ENCODE assay signal across 8 cellular contexts in genomic region chr13:45464687-45465453, GRCh38. TPM values are rescaled to one million over a fixed set of nuclear protein-coding genes. Genes with fewer than 3 reads are reported as not detected.
DNase-seq lines count a peak whose midpoint lies in the region; ATAC-seq, FAIRE-seq and TF ChIP-seq lines count a peak whose summit lies in the region.

Gene COG3, plus strand, starts transcription at chr13:45464939. Its CDS starts 98 bp downstream, at chr13:45465037.

- ATAC-seq in HG03457 (IDR thresholded peaks at IDR 0.05; ENCODE audit: unreplicated experiment), result peak; percentile 90

- peak; percentile 97 for FAIRE-seq in GM19239 (lab: Jason Lieb, UNC)

- TF ChIP-seq CTCF in BE2C (IDR thresholded peaks at IDR 0.05; ENCODE audit: low read depth, low read length) (no peak), kidney epithelial cell (IDR thresholded peaks at IDR 0.05; ENCODE audit: insufficient read depth, low read length, poor library complexity, severe bottlenecking) (peak; percentile 15)

- H3K9me3 ChIP-seq in BE2C, result no peaks in the 10 kb centered on the region

- H3K4me1 ChIP-seq in BE2C, result peaks cover 4% of the 10 kb centered on the region; the same call in 1 of the 2 replicates

- peak within 1 kb of the TSS; percentile 93 for H3K27ac ChIP-seq in cingulate gyrus (ENCODE audit: low read depth, low read length)

- H3K4me3 ChIP-seq in BE2C (ENCODE audit: low read depth, low read length) (peak within 1 kb of the TSS; percentile 89), kidney epithelial cell (ENCODE audit: low read depth, low read length) (peak within 1 kb of the TSS; percentile 88)

- DNase-seq in BE2C (peak; percentile 94), GM19239 (ENCODE audit: insufficient read length, low spot score) (peak; percentile 89), NCI-H524 treated with DMSO at 0.1 percent for 48 hours (lab: John Stamatoyannopoulos, UW) (peak; percentile 92), kidney epithelial cell (ENCODE audit: low read depth) (peak; percentile 94)
- DNase-seq in activated CD4-positive, alpha-beta T cell treated with anti-CD3 and anti-CD28 coated beads for 4 hours, result peak; percentile 93 to 95
- peak; percentile 92 to 93 for DNase-seq in stimulated activated CD4-positive, alpha-beta T cell treated with anti-CD3 and anti-CD28 coated beads, Interleukin-15, amount 100 ng/mL, for 48 hours (ENCODE audit: low read depth in 2 of 2)

- H3K27me3 ChIP-seq in BE2C (no peaks in the 10 kb centered on the region), kidney epithelial cell (ENCODE audit: control insufficient read depth, insufficient read depth, low read length) (no peaks in the 10 kb centered on the region)

- no peaks in the 10 kb centered on the region for H3K36me3 ChIP-seq in BE2C
- H3K36me3 ChIP-seq in kidney epithelial cell (ENCODE audit: control insufficient read depth, insufficient read depth, low read length), result no peaks in the 10 kb centered on the region

RNA-seq across cellular contexts. Expression of gene COG3, which starts in this region (rescaled TPM):
- polyA plus RNA-seq in BE2C (2012; ENCODE audit: insufficient read depth, insufficient read length, low read depth), result 28.7 TPM
- 23.1 and 32.3 TPM in 2 replicates for total RNA-seq in kidney epithelial cell

Comparison
In these comparisons a context has a peak if more than half of its experiments do, and no peak if none do; other contexts are left out.
1. Peak in every context shown above with its lines: DNase-seq, ATAC-seq, H3K4me3 ChIP-seq and H3K27ac ChIP-seq.